Comparison of ENCODE assay signal across 8 cellular contexts in the genomic region with DNA sequence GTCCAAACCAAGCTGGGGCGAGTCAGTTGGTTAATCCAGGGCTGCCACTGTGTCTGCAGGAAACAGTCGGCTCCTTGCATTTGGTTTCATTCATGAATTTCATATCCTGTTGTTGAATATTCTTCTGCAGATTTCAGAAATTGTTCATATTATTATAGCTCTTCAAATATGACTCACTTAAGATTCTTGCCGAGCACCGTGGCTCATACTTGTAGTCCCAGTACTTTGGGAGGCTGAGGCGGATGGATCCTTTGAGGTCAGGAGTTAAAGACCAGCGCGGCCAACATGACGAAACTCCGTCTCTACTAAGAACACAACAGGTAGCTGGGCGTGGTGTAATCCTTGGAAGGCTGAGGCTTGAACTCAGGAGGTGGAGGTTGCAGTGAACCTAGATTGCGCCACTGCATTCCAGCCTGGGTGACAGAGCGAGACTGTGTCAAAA. TPM values are rescaled to one million over a fixed set of nuclear protein-coding genes. Genes with fewer than 3 reads are reported as not detected.
DNase-seq lines count a peak whose midpoint lies in the region; ATAC-seq and TF ChIP-seq lines count a peak whose summit lies in the region.

No MANE protein-coding gene starts in this region.

- peaks cover 45% of the 10 kb centered on the region for H3K36me3 Mint-ChIP-seq in activated CD4-positive, alpha-beta T cell treated with anti-CD3 and anti-CD28 coated beads, Interleukin-2, amount 10 ng/mL, durations not matched to agents 7 days and 5 days (ENCODE audit: low read depth)
- H3K36me3 Mint-ChIP-seq in activated CD8-positive, alpha-beta T cell treated with anti-CD3 and anti-CD28 coated beads for 36 hours (ENCODE audit: low read depth): peaks cover 76% of the 10 kb centered on the region

- no peaks in the 10 kb centered on the region for H3K9me3 Mint-ChIP-seq in activated CD4-positive, alpha-beta T cell treated with anti-CD3 and anti-CD28 coated beads, Interleukin-2, amount 10 ng/mL, durations not matched to agents 7 days and 5 days
- H3K9me3 Mint-ChIP-seq in activated CD8-positive, alpha-beta T cell treated with anti-CD3 and anti-CD28 coated beads for 36 hours: no peaks in the 10 kb centered on the region
- no peaks in the 10 kb centered on the region for H3K9me3 Mint-ChIP-seq in stimulated activated naive CD8-positive, alpha-beta T cell treated with anti-CD3 and anti-CD28 coated beads, Interleukin-15, amount 100 ng/mL, for 72 hours

- intact Hi-C loops in activated CD8-positive, alpha-beta T cell treated with anti-CD3 and anti-CD28 coated beads for 36 hours (cut with micrococcal nuclease): no loop called here

- CTCF ChIA-PET in activated CD4-positive, alpha-beta T cell treated with anti-CD3 and anti-CD28 coated beads, Interleukin-2, amount 10 ng/mL, durations not matched to agents 7 days and 5 days (lab: Charles Lee): interaction anchor here (1.5 to 2.3 kb wide), 4 partner anchors 9 to 21 kb away, joined by 5 to 8 read pairs (median 6); no protein-coding TSS in a partner anchor
- CTCF ChIA-PET in activated CD8-positive, alpha-beta T cell treated with anti-CD3 and anti-CD28 coated beads for 36 hours (lab: Charles Lee): interaction anchor here (0.7 to 1.5 kb wide), 5 partner anchors 9 to 21 kb away, joined by 3 to 4 read pairs (median 3); no protein-coding TSS in a partner anchor

- ATAC-seq in activated CD8-positive, alpha-beta T cell treated with anti-CD3 and anti-CD28 coated beads for 36 hours: peak; percentile 23
- ATAC-seq in stimulated activated naive CD8-positive, alpha-beta T cell treated with anti-CD3 and anti-CD28 coated beads, Interleukin-15, amount 100 ng/mL, for 72 hours: peak; percentile 79
- ATAC-seq in GM21717 (IDR thresholded peaks at IDR 0.05; ENCODE audit: unreplicated experiment): no peak
- ATAC-seq in HG03095 (IDR thresholded peaks at IDR 0.05; ENCODE audit: unreplicated experiment): no peak
- ATAC-seq in HG02852 (IDR thresholded peaks at IDR 0.05; ENCODE audit: unreplicated experiment): no peak

- no peak for DNase-seq in activated CD4-positive, alpha-beta T cell treated with anti-CD3 and anti-CD28 coated beads, Interleukin-2, amount 10 ng/mL, durations not matched to agents 7 days and 5 days
- no peak for DNase-seq in activated CD4-positive, alpha-beta T cell treated with anti-CD3 and anti-CD28 coated beads for 1 hour
- DNase-seq in activated CD8-positive, alpha-beta T cell treated with anti-CD3 and anti-CD28 coated beads for 36 hours: peak; percentile 66
- peak; percentile 84 for DNase-seq in fibroblast of peridontal ligament (ENCODE audit: extremely low read depth)
- peak in 1 of 2 donors; percentile 73 for DNase-seq in stimulated activated naive CD8-positive, alpha-beta T cell treated with anti-CD3 and anti-CD28 coated beads, Interleukin-15, amount 100 ng/mL, for 72 hours

- POLR2A ChIA-PET in activated CD4-positive, alpha-beta T cell treated with anti-CD3 and anti-CD28 coated beads, Interleukin-2, amount 10 ng/mL, durations not matched to agents 7 days and 5 days (lab: Charles Lee): no interaction called here
- POLR2A ChIA-PET in activated CD8-positive, alpha-beta T cell treated with anti-CD3 and anti-CD28 coated beads for 36 hours (lab: Charles Lee): interaction anchor here (0.6 to 3.6 kb wide), 5 partner anchors 13 to 687 kb away, joined by 3 to 35 read pairs (median 7); a partner anchor contains a TSS

- peak overlapping the region; percentile 68 for H3K27ac Mint-ChIP-seq in activated CD4-positive, alpha-beta T cell treated with anti-CD3 and anti-CD28 coated beads, Interleukin-2, amount 10 ng/mL, durations not matched to agents 7 days and 5 days
- H3K27ac Mint-ChIP-seq in activated CD8-positive, alpha-beta T cell treated with anti-CD3 and anti-CD28 coated beads for 36 hours: peak overlapping the region; percentile 77
- H3K27ac Mint-ChIP-seq in stimulated activated naive CD8-positive, alpha-beta T cell treated with anti-CD3 and anti-CD28 coated beads, Interleukin-15, amount 100 ng/mL, for 72 hours: peak overlapping the region; percentile 67 to 94

- H3K4me3 Mint-ChIP-seq in activated CD4-positive, alpha-beta T cell treated with anti-CD3 and anti-CD28 coated beads, Interleukin-2, amount 10 ng/mL, durations not matched to agents 7 days and 5 days: no peak overlapping the region
- no peak overlapping the region for H3K4me3 Mint-ChIP-seq in activated CD8-positive, alpha-beta T cell treated with anti-CD3 and anti-CD28 coated beads for 36 hours
- peak overlapping the region; percentile 20 to 67 for H3K4me3 Mint-ChIP-seq in stimulated activated naive CD8-positive, alpha-beta T cell treated with anti-CD3 and anti-CD28 coated beads, Interleukin-15, amount 100 ng/mL, for 72 hours

- H3K4me1 Mint-ChIP-seq in activated CD4-positive, alpha-beta T cell treated with anti-CD3 and anti-CD28 coated beads, Interleukin-2, amount 10 ng/mL, durations not matched to agents 7 days and 5 days: peaks cover 63% of the 10 kb centered on the region
- peaks cover 72% of the 10 kb centered on the region for H3K4me1 Mint-ChIP-seq in activated CD8-positive, alpha-beta T cell treated with anti-CD3 and anti-CD28 coated beads for 36 hours (ENCODE audit: low read depth)
- H3K4me1 Mint-ChIP-seq in stimulated activated naive CD8-positive, alpha-beta T cell treated with anti-CD3 and anti-CD28 coated beads, Interleukin-15, amount 100 ng/mL, for 72 hours: peaks cover 86% of the 10 kb centered on the region

- H3K27me3 Mint-ChIP-seq in activated CD4-positive, alpha-beta T cell treated with anti-CD3 and anti-CD28 coated beads, Interleukin-2, amount 10 ng/mL, durations not matched to agents 7 days and 5 days: no peaks in the 10 kb centered on the region
- H3K27me3 Mint-ChIP-seq in activated CD8-positive, alpha-beta T cell treated with anti-CD3 and anti-CD28 coated beads for 36 hours: no peaks in the 10 kb centered on the region
- no peaks in the 10 kb centered on the region for H3K27me3 Mint-ChIP-seq in stimulated activated naive CD8-positive, alpha-beta T cell treated with anti-CD3 and anti-CD28 coated beads, Interleukin-15, amount 100 ng/mL, for 72 hours

- TF ChIP-seq CTCF in activated CD8-positive, alpha-beta T cell treated with anti-CD3 and anti-CD28 coated beads for 36 hours (IDR thresholded peaks at IDR 0.05): no peak

RNA-seq across cellular contexts. Expression of a gene that starts 24.0 kb away (rescaled TPM):
- total RNA-seq in activated CD4-positive, alpha-beta T cell treated with anti-CD3 and anti-CD28 coated beads, Interleukin-2, amount 10 ng/mL, durations not matched to agents 7 days and 5 days: 100 to 1,000 TPM; 173 to 178 TPM
- total RNA-seq in activated CD8-positive, alpha-beta T cell treated with anti-CD3 and anti-CD28 coated beads for 36 hours: 100 to 1,000 TPM; 217 to 219 TPM

Comparison
In these comparisons a context has a peak if more than half of its experiments do, and no peak if none do; other contexts are left out.
1. DNase-seq: peak in activated CD8-positive, alpha-beta T cell treated with anti-CD3 and anti-CD28 coated beads for 36 hours (single experiment) and fibroblast of peridontal ligament (single experiment); none in activated CD4-positive, alpha-beta T cell treated with anti-CD3 and anti-CD28 coated beads, Interleukin-2, amount 10 ng/mL, durations not matched to agents 7 days and 5 days (single experiment) and activated CD4-positive, alpha-beta T cell treated with anti-CD3 and anti-CD28 coated beads for 1 hour (single experiment).
2. H3K4me3 Mint-ChIP-seq: peak in stimulated activated naive CD8-positive, alpha-beta T cell treated with anti-CD3 and anti-CD28 coated beads, Interleukin-15, amount 100 ng/mL, for 72 hours (2 of 2); none in activated CD4-positive, alpha-beta T cell treated with anti-CD3 and anti-CD28 coated beads, Interleukin-2, amount 10 ng/mL, durations not matched to agents 7 days and 5 days (single experiment) and activated CD8-positive, alpha-beta T cell treated with anti-CD3 and anti-CD28 coated beads for 36 hours (single experiment).
3. ATAC-seq: peak in activated CD8-positive, alpha-beta T cell treated with anti-CD3 and anti-CD28 coated beads for 36 hours (single experiment) and stimulated activated naive CD8-positive, alpha-beta T cell treated with anti-CD3 and anti-CD28 coated beads, Interleukin-15, amount 100 ng/mL, for 72 hours (single experiment); none in GM21717 (single experiment), HG03095 (single experiment) and HG02852 (single experiment).
4. Peak in every context shown above with its lines, with median percentiles within 50 percentile points of each other: H3K27ac Mint-ChIP-seq.